ENCODE assay signal across 34 cellular contexts in the genomic region with DNA sequence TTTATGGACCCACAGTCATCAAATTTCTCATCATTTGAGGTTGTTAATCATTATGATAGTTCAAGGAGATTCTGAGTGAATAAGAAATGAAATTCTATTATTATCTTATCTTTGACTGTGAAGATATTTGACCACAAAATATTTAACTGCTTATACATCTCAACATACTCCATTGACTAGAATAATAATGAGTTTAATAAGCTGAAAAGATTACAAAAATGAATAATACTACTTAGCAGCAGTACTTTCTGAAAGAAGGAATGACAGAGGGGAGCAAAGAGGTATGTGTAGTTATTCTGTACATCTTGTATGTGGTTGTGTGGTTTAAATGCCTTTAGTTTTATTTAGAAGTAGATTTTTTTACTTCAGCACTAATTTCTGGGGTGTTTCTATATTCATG.
"Had no signal": no experiment of that assay in that cellular context is flagged by ENCODE, and none has a peak within 500 bp of the region (broad histone marks: within the 10 kb centered on the region; RNA-seq: fewer than 3 reads in every experiment).

No MANE protein-coding gene starts in this region.

- H3K4me3 ChIP-seq: cardiac muscle cell had no signal

- H3K36me3 ChIP-seq: cardiac muscle cell had no signal

- FAIRE-seq: bronchial epithelial cell, TTC549 had no signal

- H3K4me3 Mint-ChIP-seq: activated B cell treated with CpG ODN at 0.5 μM for 24 hours; activated CD4-positive, alpha-beta memory T cell treated with anti-CD3 and anti-CD28 coated beads for 36 hours; activated CD4-positive, alpha-beta T cell treated with anti-CD3 and anti-CD28 coated beads, Interleukin-2, amount 10 ng/mL, durations not matched to agents 24 days and 14 days; activated CD8-positive, alpha-beta T cell treated with anti-CD3 and anti-CD28 coated beads for 36 hours; activated naive CD4-positive, alpha-beta T cell treated with anti-CD3 and anti-CD28 coated beads, Interleukin-2, amount 10 ng/mL, durations not matched to agents 7 days and 5 days; activated naive CD4-positive, alpha-beta T cell treated with anti-CD3 and anti-CD28 coated beads, Interleukin-2, amount 50 U/mL, for 24 hours; activated naive CD8-positive, alpha-beta T cell; activated naive CD8-positive, alpha-beta T cell treated with anti-CD3 and anti-CD28 coated beads, Interleukin-2, amount 10 ng/mL, durations not matched to agents 7 days and 5 days; activated naive CD8-positive, alpha-beta T cell treated with anti-CD3 and anti-CD28 coated beads, Interleukin-2, amount 50 U/mL, for 24 hours; activated T-cell treated with anti-CD3 and anti-CD28 coated beads, Interleukin-2, amount 50 U/mL, for 24 hours; brain; central memory CD8-positive, alpha-beta T cell; T-helper 1 cell treated with Interleukin-12 subunit alpha and Interleukin-12 subunit beta and Interleukin-4 antibody, amounts not matched to agents 30 μg/mL and 1 μg/mL, for 36 hours; T-helper 2 cell treated with Interferon-gamma antibody and Interleukin-4, amounts not matched to agents 5 μg/mL and 100 μg/mL, for 36 hours had no signal

- DNase-seq: activated B cell treated with CpG ODN at 0.5 μM for 24 hours; activated CD4-positive, alpha-beta memory T cell treated with anti-CD3 and anti-CD28 coated beads for 36 hours; activated CD4-positive, alpha-beta T cell treated with anti-CD3 and anti-CD28 coated beads for 4 hours; activated CD4-positive, alpha-beta T cell treated with anti-CD3 and anti-CD28 coated beads, Interleukin-2, amount 10 ng/mL, durations not matched to agents 24 days and 14 days; activated CD4-positive, alpha-beta T cell treated with anti-CD3 and anti-CD28 coated beads, Interleukin-2, amount 50 U/mL, for 1 hour; activated CD4-positive, alpha-beta T cell treated with anti-CD3 and anti-CD28 coated beads, Interleukin-2, amount 50 U/mL, for 4 hours; activated CD4-positive, CD25-positive, alpha-beta regulatory T cell treated with anti-CD3 and anti-CD28 coated beads, Interleukin-2, amount 50 U/mL, for 72 hours; activated CD8-positive, alpha-beta memory T cell treated with anti-CD3 and anti-CD28 coated beads, Interleukin-2, amount 50 U/mL, for 48 hours; activated CD8-positive, alpha-beta T cell treated with anti-CD3 and anti-CD28 coated beads for 36 hours; activated effector memory CD4-positive, alpha-beta T cell treated with Interleukin-2 at 50 U/mL for 16 hours; activated gamma-delta T cell; activated naive CD4-positive, alpha-beta T cell treated with anti-CD3 and anti-CD28 coated beads, Interleukin-2, amount 10 ng/mL, durations not matched to agents 7 days and 5 days; activated naive CD4-positive, alpha-beta T cell treated with Interleukin-2 at 50 U/mL for 16 hours; activated naive CD8-positive, alpha-beta T cell treated with anti-CD3 and anti-CD28 coated beads, Interleukin-2, amount 10 ng/mL, durations not matched to agents 7 days and 5 days; activated naive CD8-positive, alpha-beta T cell treated with anti-CD3 and anti-CD28 coated beads, Interleukin-2, amount 50 U/mL, for 24 hours; activated T-cell treated with anti-CD3 and anti-CD28 coated beads, Interleukin-2, amount 50 U/mL, for 24 hours; activated T-cell treated with anti-CD3 and anti-CD28 coated beads, Interleukin-2, amount 50 U/mL, for 48 hours; amniotic stem cell; aorta; caudate nucleus; T-helper 1 cell; T-helper 2 cell; T-helper 9 cell had no signal

- H3K36me3 Mint-ChIP-seq: activated CD4-positive, alpha-beta memory T cell treated with anti-CD3 and anti-CD28 coated beads for 36 hours; activated naive CD4-positive, alpha-beta T cell treated with anti-CD3 and anti-CD28 coated beads, Interleukin-2, amount 10 ng/mL, durations not matched to agents 7 days and 5 days; activated naive CD4-positive, alpha-beta T cell treated with anti-CD3 and anti-CD28 coated beads, Interleukin-2, amount 50 U/mL, for 24 hours; activated naive CD8-positive, alpha-beta T cell; activated naive CD8-positive, alpha-beta T cell treated with anti-CD3 and anti-CD28 coated beads, Interleukin-2, amount 10 ng/mL, durations not matched to agents 7 days and 5 days had no signal

- H3K27me3 ChIP-seq: cardiac muscle cell had no signal

- H3K4me1 Mint-ChIP-seq: activated B cell treated with CpG ODN at 0.5 μM for 24 hours; activated CD4-positive, alpha-beta T cell treated with anti-CD3 and anti-CD28 coated beads, Interleukin-2, amount 10 ng/mL, durations not matched to agents 24 days and 14 days; activated naive CD4-positive, alpha-beta T cell treated with anti-CD3 and anti-CD28 coated beads, Interleukin-2, amount 10 ng/mL, durations not matched to agents 7 days and 5 days; activated naive CD4-positive, alpha-beta T cell treated with anti-CD3 and anti-CD28 coated beads, Interleukin-2, amount 50 U/mL, for 24 hours; activated naive CD8-positive, alpha-beta T cell treated with anti-CD3 and anti-CD28 coated beads, Interleukin-2, amount 10 ng/mL, durations not matched to agents 7 days and 5 days; activated naive CD8-positive, alpha-beta T cell treated with anti-CD3 and anti-CD28 coated beads, Interleukin-2, amount 50 U/mL, for 24 hours; brain; central memory CD8-positive, alpha-beta T cell had no signal

- H3K27ac ChIP-seq: cardiac muscle cell, VCaP had no signal

- H3K27me3 Mint-ChIP-seq: activated B cell treated with CpG ODN at 0.5 μM for 24 hours; activated CD4-positive, alpha-beta memory T cell treated with anti-CD3 and anti-CD28 coated beads for 36 hours; activated CD4-positive, alpha-beta T cell treated with anti-CD3 and anti-CD28 coated beads, Interleukin-2, amount 10 ng/mL, durations not matched to agents 24 days and 14 days; activated CD8-positive, alpha-beta T cell treated with anti-CD3 and anti-CD28 coated beads for 36 hours; activated naive CD4-positive, alpha-beta T cell treated with anti-CD3 and anti-CD28 coated beads, Interleukin-2, amount 10 ng/mL, durations not matched to agents 7 days and 5 days; activated naive CD4-positive, alpha-beta T cell treated with anti-CD3 and anti-CD28 coated beads, Interleukin-2, amount 50 U/mL, for 24 hours; activated naive CD8-positive, alpha-beta T cell; activated naive CD8-positive, alpha-beta T cell treated with anti-CD3 and anti-CD28 coated beads, Interleukin-2, amount 10 ng/mL, durations not matched to agents 7 days and 5 days; activated naive CD8-positive, alpha-beta T cell treated with anti-CD3 and anti-CD28 coated beads, Interleukin-2, amount 50 U/mL, for 24 hours; activated T-cell treated with anti-CD3 and anti-CD28 coated beads, Interleukin-2, amount 50 U/mL, for 24 hours; central memory CD8-positive, alpha-beta T cell had no signal

- H3K27ac Mint-ChIP-seq: activated B cell treated with CpG ODN at 0.5 μM for 24 hours; activated CD4-positive, alpha-beta memory T cell treated with anti-CD3 and anti-CD28 coated beads for 36 hours; activated CD4-positive, alpha-beta T cell treated with anti-CD3 and anti-CD28 coated beads, Interleukin-2, amount 10 ng/mL, durations not matched to agents 24 days and 14 days; activated CD8-positive, alpha-beta T cell treated with anti-CD3 and anti-CD28 coated beads for 36 hours; activated naive CD4-positive, alpha-beta T cell treated with anti-CD3 and anti-CD28 coated beads, Interleukin-2, amount 10 ng/mL, durations not matched to agents 7 days and 5 days; activated naive CD4-positive, alpha-beta T cell treated with anti-CD3 and anti-CD28 coated beads, Interleukin-2, amount 50 U/mL, for 24 hours; activated naive CD8-positive, alpha-beta T cell; activated naive CD8-positive, alpha-beta T cell treated with anti-CD3 and anti-CD28 coated beads, Interleukin-2, amount 10 ng/mL, durations not matched to agents 7 days and 5 days; activated naive CD8-positive, alpha-beta T cell treated with anti-CD3 and anti-CD28 coated beads, Interleukin-2, amount 50 U/mL, for 24 hours; activated T-cell treated with anti-CD3 and anti-CD28 coated beads, Interleukin-2, amount 50 U/mL, for 24 hours; activated T-helper 2 cell treated with anti-CD3 and anti-CD28 coated beads, Interferon-gamma antibody, Interleukin-2, Interleukin-4, amounts not matched to agents 10 μg/mL and 5 μg/mL and 100 μg/mL, durations not matched to agents 14 hours and 24 hours and 36 hours; brain; T-helper 1 cell treated with Interleukin-12 subunit alpha and Interleukin-12 subunit beta and Interleukin-4 antibody, amounts not matched to agents 30 μg/mL and 1 μg/mL, for 36 hours; T-helper 2 cell treated with Interferon-gamma antibody and Interleukin-4, amounts not matched to agents 5 μg/mL and 100 μg/mL, for 36 hours had no signal

- H3K9me3 Mint-ChIP-seq: activated B cell treated with CpG ODN at 0.5 μM for 24 hours; activated CD4-positive, alpha-beta memory T cell treated with anti-CD3 and anti-CD28 coated beads for 36 hours; activated CD4-positive, alpha-beta T cell treated with anti-CD3 and anti-CD28 coated beads, Interleukin-2, amount 10 ng/mL, durations not matched to agents 24 days and 14 days; activated CD8-positive, alpha-beta T cell treated with anti-CD3 and anti-CD28 coated beads for 36 hours; activated naive CD4-positive, alpha-beta T cell treated with anti-CD3 and anti-CD28 coated beads, Interleukin-2, amount 10 ng/mL, durations not matched to agents 7 days and 5 days; activated naive CD4-positive, alpha-beta T cell treated with anti-CD3 and anti-CD28 coated beads, Interleukin-2, amount 50 U/mL, for 24 hours; activated naive CD8-positive, alpha-beta T cell treated with anti-CD3 and anti-CD28 coated beads, Interleukin-2, amount 10 ng/mL, durations not matched to agents 7 days and 5 days; activated T-cell treated with anti-CD3 and anti-CD28 coated beads, Interleukin-2, amount 50 U/mL, for 24 hours; activated T-helper 2 cell treated with anti-CD3 and anti-CD28 coated beads, Interferon-gamma antibody, Interleukin-2, Interleukin-4, amounts not matched to agents 10 μg/mL and 5 μg/mL and 100 μg/mL, durations not matched to agents 14 hours and 24 hours and 36 hours; central memory CD8-positive, alpha-beta T cell; T-helper 1 cell treated with Interleukin-12 subunit alpha and Interleukin-12 subunit beta and Interleukin-4 antibody, amounts not matched to agents 30 μg/mL and 1 μg/mL, for 36 hours; T-helper 2 cell treated with Interferon-gamma antibody and Interleukin-4, amounts not matched to agents 5 μg/mL and 100 μg/mL, for 36 hours had no signal
